In genomic region chr7:150340024-150340749, GRCh38 we compare ENCODE assay signal across 1 cellular context.
TF ChIP-seq lines count a peak whose summit lies in the region.

No MANE protein-coding gene starts in this region.

TF ChIP-seq in WTC11, 78 proteins besides CTCF, POLR2A, EP300 and RAD21 (continued from another document):
- TF ChIP-seq ZMAT4 (CRISPR knock-in tag; IDR thresholded peaks at IDR 0.05) (no peak), ZNF532 (CRISPR knock-in tag; IDR thresholded peaks at IDR 0.05; ENCODE audit: borderline replicate concordance) (no peak), GABPB1 (CRISPR knock-in tag; IDR thresholded peaks at IDR 0.05) (no peak), MXD4 (CRISPR knock-in tag; IDR thresholded peaks at IDR 0.05; ENCODE audit: borderline replicate concordance) (no peak), IRF2 (CRISPR knock-in tag; IDR thresholded peaks at IDR 0.05; ENCODE audit: borderline replicate concordance, low read depth) (no peak), JUN (CRISPR knock-in tag; IDR thresholded peaks at IDR 0.05) (no peak), GRHL2 (CRISPR knock-in tag; IDR thresholded peaks at IDR 0.05; ENCODE audit: insufficient replicate concordance, severe bottlenecking) (no peak), USF1 (CRISPR knock-in tag; IDR thresholded peaks at IDR 0.05) (0 out of 2 replicates have a peak, but pooled peaks have one; percentile 28), ARID4B (CRISPR knock-in tag; IDR thresholded peaks at IDR 0.05; ENCODE audit: borderline replicate concordance) (no peak), FOXK1 (CRISPR knock-in tag; IDR thresholded peaks at IDR 0.05) (no peak), NFATC4 (CRISPR knock-in tag; IDR thresholded peaks at IDR 0.05) (no peak), ZNF121 (CRISPR knock-in tag; IDR thresholded peaks at IDR 0.05) (no peak), RELA (CRISPR knock-in tag; IDR thresholded peaks at IDR 0.05; ENCODE audit: borderline replicate concordance) (no peak; the same call in 1 of the 2 replicates), SMAD4 (CRISPR knock-in tag; IDR thresholded peaks at IDR 0.05) (no peak), ZNF423 (CRISPR knock-in tag; IDR thresholded peaks at IDR 0.05) (no peak), NFE2L1 (CRISPR knock-in tag; IDR thresholded peaks at IDR 0.05) (no peak), TEAD1 (CRISPR knock-in tag; IDR thresholded peaks at IDR 0.05) (0 out of 2 replicates have a peak, but pooled peaks have one; percentile 9), TP53 (CRISPR knock-in tag; IDR thresholded peaks at IDR 0.05) (no peak), OVOL2 (CRISPR knock-in tag; IDR thresholded peaks at IDR 0.05; ENCODE audit: borderline replicate concordance) (no peak), PREB (CRISPR knock-in tag; IDR thresholded peaks at IDR 0.05; ENCODE audit: borderline replicate concordance) (no peak), ZNF263 (CRISPR knock-in tag; IDR thresholded peaks at IDR 0.05; ENCODE audit: low read depth) (no peak), NR1H2 (CRISPR knock-in tag; IDR thresholded peaks at IDR 0.05) (no peak), ATF2 (CRISPR knock-in tag; IDR thresholded peaks at IDR 0.05; ENCODE audit: borderline replicate concordance, low read depth) (no peak), E2F4 (CRISPR knock-in tag; IDR thresholded peaks at IDR 0.05; ENCODE audit: borderline replicate concordance, low read depth) (no peak), IRF1 (CRISPR knock-in tag; IDR thresholded peaks at IDR 0.05) (no peak), CREB1 (CRISPR knock-in tag; IDR thresholded peaks at IDR 0.05) (no peak), ZNF671 (CRISPR knock-in tag; IDR thresholded peaks at IDR 0.05) (no peak), ETV6 (CRISPR knock-in tag; IDR thresholded peaks at IDR 0.05) (peak; percentile 70; the same call in 1 of the 2 replicates), NR2C2 (CRISPR knock-in tag; IDR thresholded peaks at IDR 0.05) (no peak), ZNF416 (CRISPR knock-in tag; IDR thresholded peaks at IDR 0.05) (no peak), FOXJ3 (CRISPR knock-in tag; IDR thresholded peaks at IDR 0.05; ENCODE audit: borderline replicate concordance) (no peak), EMX1 (CRISPR knock-in tag; IDR thresholded peaks at IDR 0.05) (no peak), HMGA2 (CRISPR knock-in tag; IDR thresholded peaks at IDR 0.05) (no peak), ZNF317 (CRISPR knock-in tag; IDR thresholded peaks at IDR 0.05; ENCODE audit: borderline replicate concordance, low read depth) (no peak), NFYB (CRISPR knock-in tag; conservative IDR thresholded peaks at IDR 0.05; ENCODE audit: low read depth) (no peak)
- TF ChIP-seq, protein P1, sequence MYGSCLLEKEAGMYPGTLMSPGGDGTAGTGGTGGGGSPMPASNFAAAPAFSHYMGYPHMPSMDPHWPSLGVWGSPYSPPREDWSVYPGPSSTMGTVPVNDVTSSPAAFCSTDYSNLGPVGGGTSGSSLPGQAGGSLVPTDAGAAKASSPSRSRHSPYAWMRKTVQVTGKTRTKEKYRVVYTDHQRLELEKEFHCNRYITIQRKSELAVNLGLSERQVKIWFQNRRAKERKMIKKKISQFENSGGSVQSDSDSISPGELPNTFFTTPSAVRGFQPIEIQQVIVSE (CRISPR knock-in tag; IDR thresholded peaks at IDR 0.05; ENCODE audit: borderline replicate concordance): no peak
- TF ChIP-seq, protein P2, sequence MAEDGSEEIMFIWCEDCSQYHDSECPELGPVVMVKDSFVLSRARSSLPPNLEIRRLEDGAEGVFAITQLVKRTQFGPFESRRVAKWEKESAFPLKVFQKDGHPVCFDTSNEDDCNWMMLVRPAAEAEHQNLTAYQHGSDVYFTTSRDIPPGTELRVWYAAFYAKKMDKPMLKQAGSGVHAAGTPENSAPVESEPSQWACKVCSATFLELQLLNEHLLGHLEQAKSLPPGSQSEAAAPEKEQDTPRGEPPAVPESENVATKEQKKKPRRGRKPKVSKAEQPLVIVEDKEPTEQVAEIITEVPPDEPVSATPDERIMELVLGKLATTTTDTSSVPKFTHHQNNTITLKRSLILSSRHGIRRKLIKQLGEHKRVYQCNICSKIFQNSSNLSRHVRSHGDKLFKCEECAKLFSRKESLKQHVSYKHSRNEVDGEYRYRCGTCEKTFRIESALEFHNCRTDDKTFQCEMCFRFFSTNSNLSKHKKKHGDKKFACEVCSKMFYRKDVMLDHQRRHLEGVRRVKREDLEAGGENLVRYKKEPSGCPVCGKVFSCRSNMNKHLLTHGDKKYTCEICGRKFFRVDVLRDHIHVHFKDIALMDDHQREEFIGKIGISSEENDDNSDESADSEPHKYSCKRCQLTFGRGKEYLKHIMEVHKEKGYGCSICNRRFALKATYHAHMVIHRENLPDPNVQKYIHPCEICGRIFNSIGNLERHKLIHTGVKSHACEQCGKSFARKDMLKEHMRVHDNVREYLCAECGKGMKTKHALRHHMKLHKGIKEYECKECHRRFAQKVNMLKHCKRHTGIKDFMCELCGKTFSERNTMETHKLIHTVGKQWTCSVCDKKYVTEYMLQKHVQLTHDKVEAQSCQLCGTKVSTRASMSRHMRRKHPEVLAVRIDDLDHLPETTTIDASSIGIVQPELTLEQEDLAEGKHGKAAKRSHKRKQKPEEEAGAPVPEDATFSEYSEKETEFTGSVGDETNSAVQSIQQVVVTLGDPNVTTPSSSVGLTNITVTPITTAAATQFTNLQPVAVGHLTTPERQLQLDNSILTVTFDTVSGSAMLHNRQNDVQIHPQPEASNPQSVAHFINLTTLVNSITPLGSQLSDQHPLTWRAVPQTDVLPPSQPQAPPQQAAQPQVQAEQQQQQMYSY (CRISPR knock-in tag; IDR thresholded peaks at IDR 0.05): no peak
- TF ChIP-seq, protein P3, sequence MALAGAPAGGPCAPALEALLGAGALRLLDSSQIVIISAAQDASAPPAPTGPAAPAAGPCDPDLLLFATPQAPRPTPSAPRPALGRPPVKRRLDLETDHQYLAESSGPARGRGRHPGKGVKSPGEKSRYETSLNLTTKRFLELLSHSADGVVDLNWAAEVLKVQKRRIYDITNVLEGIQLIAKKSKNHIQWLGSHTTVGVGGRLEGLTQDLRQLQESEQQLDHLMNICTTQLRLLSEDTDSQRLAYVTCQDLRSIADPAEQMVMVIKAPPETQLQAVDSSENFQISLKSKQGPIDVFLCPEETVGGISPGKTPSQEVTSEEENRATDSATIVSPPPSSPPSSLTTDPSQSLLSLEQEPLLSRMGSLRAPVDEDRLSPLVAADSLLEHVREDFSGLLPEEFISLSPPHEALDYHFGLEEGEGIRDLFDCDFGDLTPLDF (CRISPR knock-in tag; IDR thresholded peaks at IDR 0.05): no peak
